10 cellular contexts compared by ENCODE assay signal in the genomic region with DNA sequence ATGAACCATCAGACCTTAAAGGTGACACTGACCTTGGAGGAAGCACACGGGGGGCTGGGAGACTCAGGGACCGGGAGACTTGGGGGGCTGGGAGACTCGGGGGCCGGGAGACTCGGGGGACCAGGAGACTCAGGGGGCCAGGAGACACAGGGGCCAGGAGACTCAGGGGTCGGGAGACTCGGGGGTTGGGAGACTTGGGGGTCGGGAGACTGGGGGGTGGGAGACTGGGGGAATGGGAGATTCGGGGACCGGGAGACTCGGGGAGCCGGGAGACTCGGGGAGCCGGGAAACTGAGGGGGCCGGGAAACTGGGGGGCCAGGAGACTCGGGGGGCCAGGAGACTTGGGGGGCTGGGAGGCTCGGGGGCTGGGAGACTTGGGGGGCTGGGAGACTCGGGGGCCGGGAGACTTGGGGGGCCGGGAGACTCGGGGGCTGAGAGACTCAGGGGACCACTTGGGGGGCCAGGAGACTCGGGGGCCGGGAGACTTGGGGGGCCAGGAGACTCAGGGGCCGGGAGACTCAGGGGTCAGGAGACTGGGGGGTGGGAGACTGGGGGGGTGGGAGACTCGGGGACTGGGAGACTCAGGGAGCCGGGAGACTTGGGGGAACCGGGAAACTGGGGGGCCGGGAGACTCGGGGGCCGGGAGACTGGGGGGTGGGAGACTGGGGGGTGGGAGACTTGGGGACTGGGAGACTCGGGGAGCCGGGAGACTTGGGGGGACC.
DNase-seq lines count a peak whose midpoint lies in the region; ATAC-seq and TF ChIP-seq lines count a peak whose summit lies in the region.
"Had no signal": no experiment of that assay in that cellular context is flagged by ENCODE, and none has a peak within 500 bp of the region (broad histone marks: within the 10 kb centered on the region; RNA-seq: fewer than 3 reads in every experiment).

No MANE protein-coding gene starts in this region.

- intact Hi-C loops in natural killer cell (cut with micrococcal nuclease) = loop anchor here (5.0 kb wide), 1 partner anchor 73 kb away; no protein-coding TSS in a partner anchor

- in situ Hi-C loops in HAP-1 (cut with MboI; ENCODE audit: low sequenced_read_pairs) = no loop called here

- TF ChIP-seq EP300 in tibial nerve (IDR thresholded peaks at IDR 0.05) = no peak

- H3K27ac ChIP-seq in tibial nerve = peak overlapping the region; percentile 86 to 99 (median 94)

- H3K4me1 ChIP-seq in tibial nerve (peaks cover 0 to 70% (median 45%) of the 10 kb centered on the region in 4 donors), HAP-1 (peaks cover 17% of the 10 kb centered on the region)

- peaks cover 0 to 13% (median 0%) of the 10 kb centered on the region in 3 donors for H3K36me3 ChIP-seq in tibial nerve
- H3K36me3 ChIP-seq in HAP-1 (replicated peaks) = no peaks in the 10 kb centered on the region
- H3K36me3 ChIP-seq: ovary had no signal

- no peaks in the 10 kb centered on the region for H3K9me3 Mint-ChIP-seq in activated T-cell treated with anti-CD3 and anti-CD28 coated beads, Interleukin-2, amount 50 U/mL, for 4 hours
- H3K9me3 Mint-ChIP-seq in chondrocyte (ENCODE audit: low read depth) = no peaks in the 10 kb centered on the region
- no peaks in the 10 kb centered on the region for H3K9me3 Mint-ChIP-seq in natural killer cell

- no peak overlapping the region for H3K4me3 ChIP-seq in tibial nerve
- H3K4me3 ChIP-seq in HAP-1 = no peak overlapping the region
- H3K4me3 ChIP-seq: ovary had no signal

- peak; percentile 3 for DNase-seq in activated T-cell treated with anti-CD3 and anti-CD28 coated beads, Interleukin-2, amount 50 U/mL, for 4 hours
- DNase-seq in activated T-cell treated with anti-CD3 and anti-CD28 coated beads for 4 hours (no peak), chondrocyte (ENCODE audit: low spot score) (peak; percentile 77), natural killer cell (no peak), tibial nerve (ENCODE audit: low spot score in 2 of 2) (peak in 1 of 2 donors; percentile 8), HAP-1 (ENCODE audit: low spot score in 2 of 2) (no peak), GM19238 (ENCODE audit: insufficient read length, low spot score) (no peak)
- no peak for DNase-seq in stimulated activated CD4-positive, alpha-beta T cell treated with anti-CD3 and anti-CD28 coated beads, Interleukin-15, amount 100 ng/mL, for 24 hours

- H3K4me3 Mint-ChIP-seq in activated T-cell treated with anti-CD3 and anti-CD28 coated beads, Interleukin-2, amount 50 U/mL, for 4 hours = no peak overlapping the region
- H3K4me3 Mint-ChIP-seq in chondrocyte (ENCODE audit: unreplicated experiment) (no peak overlapping the region), natural killer cell (no peak overlapping the region)

- H3K9me3 ChIP-seq in tibial nerve = no peaks in the 10 kb centered on the region
- no peaks in the 10 kb centered on the region for H3K9me3 ChIP-seq in HAP-1
- H3K9me3 ChIP-seq: ovary had no signal

- no peak for TF ChIP-seq POLR2A in tibial nerve (IDR thresholded peaks at IDR 0.05)

- H3K4me1 Mint-ChIP-seq in activated T-cell treated with anti-CD3 and anti-CD28 coated beads, Interleukin-2, amount 50 U/mL, for 4 hours (ENCODE audit: low read depth) = peaks cover 51% of the 10 kb centered on the region
- peaks cover 69% of the 10 kb centered on the region for H3K4me1 Mint-ChIP-seq in chondrocyte (ENCODE audit: low read depth)
- H3K4me1 Mint-ChIP-seq in natural killer cell = peaks cover 73 to 78% of the 10 kb centered on the region in 2 donors

- ATAC-seq in activated T-cell treated with anti-CD3 and anti-CD28 coated beads, Interleukin-2, amount 50 U/mL, for 4 hours = no peak
- ATAC-seq in natural killer cell = no peak
- ATAC-seq: HCT116 had no signal

- no peak for TF ChIP-seq CTCF in chondrocyte (IDR thresholded peaks at IDR 0.05)
- TF ChIP-seq CTCF in natural killer cell (IDR thresholded peaks at IDR 0.05) = no peak
- no peak for TF ChIP-seq CTCF in tibial nerve (IDR thresholded peaks at IDR 0.05)

- peak overlapping the region; percentile 79 for H3K27ac Mint-ChIP-seq in chondrocyte (ENCODE audit: unreplicated experiment)
- H3K27ac Mint-ChIP-seq in natural killer cell = peak overlapping the region; percentile 87 to 95

- H3K27me3 Mint-ChIP-seq in activated T-cell treated with anti-CD3 and anti-CD28 coated beads, Interleukin-2, amount 50 U/mL, for 4 hours (ENCODE audit: low read depth) = no peaks in the 10 kb centered on the region
- H3K27me3 Mint-ChIP-seq in chondrocyte (ENCODE audit: low read depth) (no peaks in the 10 kb centered on the region), natural killer cell (ENCODE audit: low read depth in 2 of 2) (no peaks in the 10 kb centered on the region)

- 81 to 89% methylated on average over 17 to 21 of the region's 32 CpGs for WGBS in tibial nerve, 2 donors

- peaks cover 20% of the 10 kb centered on the region for H3K36me3 Mint-ChIP-seq in activated T-cell treated with anti-CD3 and anti-CD28 coated beads, Interleukin-2, amount 50 U/mL, for 4 hours (ENCODE audit: insufficient read depth)
- H3K36me3 Mint-ChIP-seq in chondrocyte (ENCODE audit: low read depth) (peaks cover 16% of the 10 kb centered on the region), natural killer cell (peaks cover 20% of the 10 kb centered on the region)

- H3K27me3 ChIP-seq in tibial nerve (no peaks in the 10 kb centered on the region), HAP-1 (ENCODE audit: low read depth) (no peaks in the 10 kb centered on the region)
- H3K27me3 ChIP-seq: ovary had no signal

Comparison
In these comparisons a context has a peak if more than half of its experiments do, and no peak if none do; other contexts are left out.
1. DNase-seq: peak in activated T-cell treated with anti-CD3 and anti-CD28 coated beads, Interleukin-2, amount 50 U/mL, for 4 hours (single experiment) and chondrocyte (single experiment); none in activated T-cell treated with anti-CD3 and anti-CD28 coated beads for 4 hours (single experiment), natural killer cell (single experiment), HAP-1 (0 of 2), stimulated activated CD4-positive, alpha-beta T cell treated with anti-CD3 and anti-CD28 coated beads, Interleukin-15, amount 100 ng/mL, for 24 hours (single experiment) and GM19238 (single experiment).